In the genomic region with DNA sequence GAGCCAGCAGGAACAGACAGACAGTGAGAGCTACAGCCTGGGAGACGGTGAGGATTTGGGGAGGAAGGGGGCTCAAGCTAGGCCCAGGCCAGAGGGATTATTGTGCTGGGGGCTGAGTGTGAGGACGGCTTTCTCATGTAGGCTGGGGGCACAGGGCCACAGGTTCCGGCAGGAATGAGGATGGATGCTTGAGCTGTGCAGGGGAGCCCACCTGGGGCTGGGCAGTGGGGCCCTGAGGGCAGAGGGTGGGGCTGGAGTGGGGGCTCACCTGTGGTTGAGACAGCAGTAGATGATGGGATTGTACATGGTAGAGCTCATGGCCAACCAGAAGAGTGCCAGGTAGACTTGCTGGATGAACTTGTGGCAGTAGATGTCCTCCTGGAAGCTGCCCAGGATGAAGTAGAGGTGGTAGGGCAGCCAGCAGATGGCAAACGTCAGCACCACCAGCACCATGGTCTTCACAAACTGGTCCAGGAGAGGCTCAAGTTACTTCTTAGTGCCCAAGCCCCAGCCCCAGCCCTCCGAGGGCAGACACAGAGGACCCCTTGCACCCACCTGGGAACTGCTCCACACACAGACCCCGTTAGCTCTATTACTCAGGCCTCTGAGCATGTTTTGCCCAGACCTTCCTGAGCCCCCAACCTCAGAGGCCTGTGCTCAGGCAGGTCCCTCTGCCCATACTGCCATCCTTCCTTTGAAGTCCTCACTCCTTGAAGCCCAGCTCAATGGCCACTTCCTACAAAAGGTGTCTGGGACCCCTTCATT, we compare ENCODE assay signal across 13 cellular contexts. TPM values are rescaled to one million over a fixed set of nuclear protein-coding genes. Genes with fewer than 3 reads are reported as not detected.
DNase-seq lines count a peak whose midpoint lies in the region; ATAC-seq and TF ChIP-seq lines count a peak whose summit lies in the region.
"Had no signal": no experiment of that assay in that cellular context is flagged by ENCODE, and none has a peak within 500 bp of the region (broad histone marks: within the 10 kb centered on the region; RNA-seq: fewer than 3 reads in every experiment).

No MANE protein-coding gene starts in this region.

- no peak for ATAC-seq in RWPE2 (ENCODE audit: low read depth)
- no peak for ATAC-seq in GM18867 (IDR thresholded peaks at IDR 0.05; ENCODE audit: unreplicated experiment)

- H3K4me3 ChIP-seq in Caco-2 (ENCODE audit: low read depth, low read length): no peak overlapping the region
- H3K4me3 ChIP-seq in RWPE2 (ENCODE audit: severe bottlenecking): no peak overlapping the region

- H3K27me3 ChIP-seq in Caco-2 (replicated peaks; ENCODE audit: control insufficient read depth, insufficient read depth, low read length) (no peaks in the 10 kb centered on the region), RWPE2 (ENCODE audit: insufficient read depth, poor library complexity, severe bottlenecking) (no peaks in the 10 kb centered on the region)

- peak overlapping the region; percentile 86 for H3K27ac Mint-ChIP-seq in Caco-2 (ENCODE audit: unreplicated experiment)

- H3K4me3 Mint-ChIP-seq in Caco-2 (ENCODE audit: unreplicated experiment): no peak overlapping the region

- H3K27ac ChIP-seq in RWPE2 (ENCODE audit: poor library complexity, severe bottlenecking): peak overlapping the region; percentile 58
- H3K27ac ChIP-seq in epithelial cell of prostate: peak overlapping the region; percentile 65

- H3K4me1 Mint-ChIP-seq in Caco-2 (ENCODE audit: low read depth, unreplicated experiment): peaks cover 15% of the 10 kb centered on the region

- intact Hi-C loops in Caco-2 (cut with micrococcal nuclease; ENCODE audit: unreplicated experiment): no loop called here

- H3K4me1 ChIP-seq in Caco-2 (peaks cover 13% of the 10 kb centered on the region), RWPE2 (ENCODE audit: insufficient read depth, poor library complexity, severe bottlenecking) (peaks cover 18% of the 10 kb centered on the region)

- no peaks in the 10 kb centered on the region for H3K9me3 Mint-ChIP-seq in Caco-2 (ENCODE audit: unreplicated experiment)
- H3K9me3 Mint-ChIP-seq: activated T-helper 2 cell treated with anti-CD3 and anti-CD28 coated beads, Interferon-gamma antibody, Interleukin-2, Interleukin-4, amounts not matched to agents 10 μg/mL and 5 μg/mL and 100 μg/mL, durations not matched to agents 14 hours and 24 hours and 36 hours had no signal

- H3K36me3 ChIP-seq in Caco-2 (ENCODE audit: control insufficient read depth, insufficient read depth, low read length) (no peaks in the 10 kb centered on the region), RWPE2 (ENCODE audit: low read depth) (no peaks in the 10 kb centered on the region; the same call in 1 of the 2 replicates)

- CTCF ChIA-PET in Caco-2 (lab: Charles Lee): interaction anchor here (0.7 to 3.4 kb wide), 19 partner anchors 8 to 507 kb away, joined by 3 to 39 read pairs (median 10); partner anchors contain the start of gene TSPAN15

- H3K9me3 ChIP-seq in Caco-2: no peaks in the 10 kb centered on the region
- no peaks in the 10 kb centered on the region for H3K9me3 ChIP-seq in RWPE2 (ENCODE audit: severe bottlenecking)

- DNase-seq in Caco-2: no peak
- DNase-seq in RWPE2 (ENCODE audit: low spot score): no peak
- DNase-seq in epithelial cell of prostate (ENCODE audit: low read depth, low spot score): no peak
- peak; percentile 22 for DNase-seq in retina
- DNase-seq in activated CD4-positive, CD25-positive, alpha-beta regulatory T cell (lab: John Stamatoyannopoulos, UW): no peak
- DNase-seq in activated CD4-positive, CD25-positive, alpha-beta regulatory T cell treated with anti-CD3 and anti-CD28 coated beads, Interleukin-2, amount 50 U/mL, for 72 hours: no peak
- no peak for DNase-seq in COLO829 (ENCODE audit: low spot score)
- DNase-seq: hippocampal formation; NK-92 treated with Interleukin-12 subunit alpha and Interleukin-12 subunit beta, amount 100 ng/mL, for 24 hours; T1000 had no signal

- POLR2A ChIA-PET in Caco-2 (lab: Charles Lee): interaction anchor here (0.6 kb wide), 1 partner anchor 42 kb away, joined by 15 read pairs; no protein-coding TSS in a partner anchor

- H3K27me3 Mint-ChIP-seq in Caco-2 (ENCODE audit: insufficient read depth, unreplicated experiment): no peaks in the 10 kb centered on the region

- TF ChIP-seq CTCF in Caco-2 (IDR thresholded peaks at IDR 0.05; ENCODE audit: insufficient read depth in 1 of 2, low read depth in 1 of 2, low read length in 1 of 2, severe bottlenecking in 1 of 2, unreplicated experiment in 1 of 2): no peak
- no peak for TF ChIP-seq CTCF in RWPE2 (IDR thresholded peaks at IDR 0.05; ENCODE audit: poor library complexity, severe bottlenecking)

- no TSS peak for BruUV-seq in Caco-2 (replicated peaks; lab: Mats Ljungman, UMichigan)

- H3K36me3 Mint-ChIP-seq in Caco-2 (ENCODE audit: insufficient read depth, unreplicated experiment): peaks cover 17% of the 10 kb centered on the region

RNA-seq across cellular contexts. Expression of gene TACR2, which starts 9.7 kb away (rescaled TPM):
- 0.57 and 0.60 TPM in 2 replicates for total RNA-seq in Caco-2 (2022)
- total RNA-seq: activated T-helper 2 cell treated with anti-CD3 and anti-CD28 coated beads, Interferon-gamma antibody, Interleukin-2, Interleukin-4, amounts not matched to agents 10 μg/mL and 5 μg/mL and 100 μg/mL, durations not matched to agents 14 hours and 24 hours and 36 hours; mononuclear cell had no signal

RNA-seq across cellular contexts. Expression of gene TSPAN15, which starts 44.3 kb away (rescaled TPM):
- total RNA-seq in Caco-2 (2022): 86.5 and 89.0 TPM in 2 replicates
